Comparison of ENCODE assay signal across 12 cellular contexts in genomic region chr22:20423636-20424511, GRCh38. TPM values are rescaled to one million over a fixed set of nuclear protein-coding genes. Genes with fewer than 3 reads are reported as not detected.
DNase-seq lines count a peak whose midpoint lies in the region; ATAC-seq and TF ChIP-seq lines count a peak whose summit lies in the region.
"Had no signal": no experiment of that assay in that cellular context is flagged by ENCODE, and none has a peak within 500 bp of the region (broad histone marks: within the 10 kb centered on the region; RNA-seq: fewer than 3 reads in every experiment).

No MANE protein-coding gene starts in this region.

- H3K9me3 ChIP-seq in GM23248 (ENCODE audit: low read depth) (no peaks in the 10 kb centered on the region), smooth muscle cell (replicated peaks; ENCODE audit: low read depth) (no peaks in the 10 kb centered on the region)

- WGBS in GM23248 (ENCODE audit: low coverage in 1 of 2, low lambda C conversion rate in 2 of 2, missing lambda C conversion rate in 2 of 2), 2 experiments: 79 to 81% methylated on average over 33 to 34 of the region's 35 CpGs
- WGBS in smooth muscle cell (ENCODE audit: low lambda C conversion rate): 73% methylated on average over 35 of the region's 35 CpGs

- peaks cover 15% of the 10 kb centered on the region for H3K4me1 ChIP-seq in GM23248 (ENCODE audit: insufficient read depth)
- H3K4me1 ChIP-seq in smooth muscle cell (ENCODE audit: low read depth): no peaks in the 10 kb centered on the region

- H3K9ac ChIP-seq in GM23248: peak overlapping the region; percentile 64
- H3K9ac ChIP-seq in smooth muscle cell (ENCODE audit: low read depth): no peak overlapping the region

- H3K4me3 ChIP-seq in GM23248 (no peak overlapping the region), smooth muscle cell (no peak overlapping the region)

- H3K4me2 ChIP-seq in GM23248 (ENCODE audit: unreplicated experiment) (no peak overlapping the region), smooth muscle cell (no peak overlapping the region)

- ATAC-seq in left colon (peak; percentile 5), HG03135 (IDR thresholded peaks at IDR 0.05; ENCODE audit: unreplicated experiment) (no peak)
- ATAC-seq: Panc1 had no signal

- H3K27ac ChIP-seq in GM23248: peak overlapping the region; percentile 65
- H3K27ac ChIP-seq in caudate nucleus (ENCODE audit: low read depth, low read length): peak overlapping the region; percentile 36
- H3K27ac ChIP-seq in smooth muscle cell (ENCODE audit: low read depth): peak overlapping the region; percentile 86

- peaks cover 6% of the 10 kb centered on the region; the same call in 1 of the 2 replicates for H3K36me3 ChIP-seq in GM23248 (ENCODE audit: low read depth)
- H3K36me3 ChIP-seq in smooth muscle cell (ENCODE audit: low read depth): no peaks in the 10 kb centered on the region

- H3K79me2 ChIP-seq in GM23248 (ENCODE audit: insufficient read depth) (no peaks in the 10 kb centered on the region), smooth muscle cell (ENCODE audit: low read depth) (no peaks in the 10 kb centered on the region)

- peaks cover 4% of the 10 kb centered on the region; the same call in 1 of the 2 replicates for H3F3A ChIP-seq in GM23248 (ENCODE audit: insufficient read depth)
- peaks cover 16% of the 10 kb centered on the region for H3F3A ChIP-seq in smooth muscle cell (ENCODE audit: low read depth)

- TF ChIP-seq CTCF in smooth muscle cell (IDR thresholded peaks at IDR 0.05; ENCODE audit: borderline replicate concordance, insufficient read depth, poor library complexity, severe bottlenecking): no peak

- H4K20me1 ChIP-seq in GM23248 (ENCODE audit: insufficient read depth): no peaks in the 10 kb centered on the region
- H4K20me1 ChIP-seq in smooth muscle cell (ENCODE audit: low read depth): peaks cover 18% of the 10 kb centered on the region

- H2AFZ ChIP-seq in GM23248: no peak overlapping the region
- no peak overlapping the region for H2AFZ ChIP-seq in smooth muscle cell (ENCODE audit: low read depth)

- in situ Hi-C loops in GM23248 (cut with MboI): no loop called here
- in situ Hi-C loops in KBM-7 (cut with MboI; ENCODE audit: low pct_unique_long_range_greater_than_20kb, low sequenced_read_pairs): loop anchor here (25.0 kb wide), 1 partner anchor 338 kb away; the partner anchor contains the start of gene SERPIND1

- DNase-seq in GM23248: no peak
- peak in 23 of 61 donors; percentile 8 to 68 (median 31) for DNase-seq in caudate nucleus (lab: John Stamatoyannopoulos, UW)
- DNase-seq in left colon: no peak
- DNase-seq in smooth muscle cell (lab: John Stamatoyannopoulos, UW; ENCODE audit: unreplicated experiment): no peak
- DNase-seq in HUDEP-2 (lab: John Stamatoyannopoulos, UW; ENCODE audit: unreplicated experiment in 76 of 76): no peak
- no peak for DNase-seq in KBM-7
- no peak for DNase-seq in NCI-H82 (lab: John Stamatoyannopoulos, UW)
- DNase-seq: activated CD4-positive, alpha-beta T cell treated with anti-CD3 and anti-CD28 coated beads for 1 hour; activated naive CD4-positive, alpha-beta T cell treated with anti-CD3 and anti-CD28 coated beads, Interleukin-2, amount 10 ng/mL, durations not matched to agents 7 days and 5 days; NCI-H2081 had no signal

- H3K27me3 ChIP-seq in GM23248 (replicated peaks; ENCODE audit: insufficient read depth) (no peaks in the 10 kb centered on the region), smooth muscle cell (ENCODE audit: low read depth) (no peaks in the 10 kb centered on the region)

- intact Hi-C loops in left colon (cut with DNase I, micrococcal nuclease): loop anchor here in 1 of 2 donors (10.0 kb wide), 1 partner anchor 71 kb away; the partner anchor contains the start of gene KLHL22

- H3K9me2 ChIP-seq in GM23248 (ENCODE audit: insufficient read depth): no peaks in the 10 kb centered on the region

RNA-seq across cellular contexts. Expression of gene SCARF2, which starts 13.8 kb away (rescaled TPM):
- 45.6 and 46.9 TPM in 2 replicates for total RNA-seq in GM23248 (2014; rRNA removed; shearing (Covaris generic))
- polyA plus RNA-seq in GM23248 (2016; fragmentation: Nextera tagmentation; extraction: Ambion mirVana) (7.9 and 10.2 TPM in 2 replicates), smooth muscle cell (70.9 and 89.8 TPM in 2 replicates)
- total RNA-seq in left colon (1 to 10 TPM; 1.8 to 3.2 TPM), smooth muscle cell (30.9 and 32.8 TPM in 2 replicates)

RNA-seq across cellular contexts. Expression of gene ZNF74, which starts 29.9 kb away (rescaled TPM):
- total RNA-seq in GM23248 (2014; rRNA removed; shearing (Covaris generic)): 8.0 and 11.5 TPM in 2 replicates
- 3.7 TPM in 2 replicates for polyA plus RNA-seq in GM23248 (2016; fragmentation: Nextera tagmentation; extraction: Ambion mirVana)
- total RNA-seq in left colon: 1 to 10 TPM; 5.5 to 7.2 TPM
- total RNA-seq in smooth muscle cell: 11.8 and 12.5 TPM in 2 replicates
- polyA plus RNA-seq in smooth muscle cell: 12.1 and 14.3 TPM in 2 replicates

Comparison
In these comparisons a context has a peak if more than half of its experiments do, and no peak if none do; other contexts are left out.
1. H3K27ac ChIP-seq: peak in every context shown above with its lines; median percentile 86 in smooth muscle cell; 65 in GM23248; 36 in caudate nucleus.